1 cellular context compared by ENCODE assay signal in genomic region chr9:113564804-113565237, GRCh38.
TF ChIP-seq lines count a peak whose summit lies in the region.

No MANE protein-coding gene starts in this region.

TF ChIP-seq in GM12878, 131 proteins besides CTCF, POLR2A, EP300 and RAD21 (continued from another document):
- TF ChIP-seq, protein P1, sequence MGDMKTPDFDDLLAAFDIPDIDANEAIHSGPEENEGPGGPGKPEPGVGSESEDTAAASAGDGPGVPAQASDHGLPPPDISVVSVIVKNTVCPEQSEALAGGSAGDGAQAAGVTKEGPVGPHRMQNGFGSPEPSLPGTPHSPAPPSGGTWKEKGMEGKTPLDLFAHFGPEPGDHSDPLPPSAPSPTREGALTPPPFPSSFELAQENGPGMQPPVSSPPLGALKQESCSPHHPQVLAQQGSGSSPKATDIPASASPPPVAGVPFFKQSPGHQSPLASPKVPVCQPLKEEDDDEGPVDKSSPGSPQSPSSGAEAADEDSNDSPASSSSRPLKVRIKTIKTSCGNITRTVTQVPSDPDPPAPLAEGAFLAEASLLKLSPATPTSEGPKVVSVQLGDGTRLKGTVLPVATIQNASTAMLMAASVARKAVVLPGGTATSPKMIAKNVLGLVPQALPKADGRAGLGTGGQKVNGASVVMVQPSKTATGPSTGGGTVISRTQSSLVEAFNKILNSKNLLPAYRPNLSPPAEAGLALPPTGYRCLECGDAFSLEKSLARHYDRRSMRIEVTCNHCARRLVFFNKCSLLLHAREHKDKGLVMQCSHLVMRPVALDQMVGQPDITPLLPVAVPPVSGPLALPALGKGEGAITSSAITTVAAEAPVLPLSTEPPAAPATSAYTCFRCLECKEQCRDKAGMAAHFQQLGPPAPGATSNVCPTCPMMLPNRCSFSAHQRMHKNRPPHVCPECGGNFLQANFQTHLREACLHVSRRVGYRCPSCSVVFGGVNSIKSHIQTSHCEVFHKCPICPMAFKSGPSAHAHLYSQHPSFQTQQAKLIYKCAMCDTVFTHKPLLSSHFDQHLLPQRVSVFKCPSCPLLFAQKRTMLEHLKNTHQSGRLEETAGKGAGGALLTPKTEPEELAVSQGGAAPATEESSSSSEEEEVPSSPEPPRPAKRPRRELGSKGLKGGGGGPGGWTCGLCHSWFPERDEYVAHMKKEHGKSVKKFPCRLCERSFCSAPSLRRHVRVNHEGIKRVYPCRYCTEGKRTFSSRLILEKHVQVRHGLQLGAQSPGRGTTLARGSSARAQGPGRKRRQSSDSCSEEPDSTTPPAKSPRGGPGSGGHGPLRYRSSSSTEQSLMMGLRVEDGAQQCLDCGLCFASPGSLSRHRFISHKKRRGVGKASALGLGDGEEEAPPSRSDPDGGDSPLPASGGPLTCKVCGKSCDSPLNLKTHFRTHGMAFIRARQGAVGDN (IDR thresholded peaks at IDR 0.05), result no peak
- TF ChIP-seq, protein P2, sequence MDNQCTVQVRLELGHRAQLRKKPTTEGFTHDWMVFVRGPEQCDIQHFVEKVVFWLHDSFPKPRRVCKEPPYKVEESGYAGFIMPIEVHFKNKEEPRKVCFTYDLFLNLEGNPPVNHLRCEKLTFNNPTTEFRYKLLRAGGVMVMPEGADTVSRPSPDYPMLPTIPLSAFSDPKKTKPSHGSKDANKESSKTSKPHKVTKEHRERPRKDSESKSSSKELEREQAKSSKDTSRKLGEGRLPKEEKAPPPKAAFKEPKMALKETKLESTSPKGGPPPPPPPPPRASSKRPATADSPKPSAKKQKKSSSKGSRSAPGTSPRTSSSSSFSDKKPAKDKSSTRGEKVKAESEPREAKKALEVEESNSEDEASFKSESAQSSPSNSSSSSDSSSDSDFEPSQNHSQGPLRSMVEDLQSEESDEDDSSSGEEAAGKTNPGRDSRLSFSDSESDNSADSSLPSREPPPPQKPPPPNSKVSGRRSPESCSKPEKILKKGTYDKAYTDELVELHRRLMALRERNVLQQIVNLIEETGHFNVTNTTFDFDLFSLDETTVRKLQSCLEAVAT (IDR thresholded peaks at IDR 0.05), result no peak
- TF ChIP-seq TCF3 (IDR thresholded peaks at IDR 0.05; ENCODE audit: borderline replicate concordance, insufficient read depth, low read depth, low read length) (no peak), SIX5 (IDR thresholded peaks at IDR 0.05; ENCODE audit: low read depth, low read length, severe bottlenecking) (no peak), SKIL (IDR thresholded peaks at IDR 0.05; ENCODE audit: low read depth, poor library complexity, severe bottlenecking) (no peak), ZNF384 (IDR thresholded peaks at IDR 0.05; ENCODE audit: borderline replicate concordance, low read depth, low read length) (no peak), ASH2L (IDR thresholded peaks at IDR 0.05; ENCODE audit: borderline replicate concordance, low read depth) (no peak), SUPT20H (IDR thresholded peaks at IDR 0.05; ENCODE audit: borderline replicate concordance, control insufficient read depth, low read depth, low read length) (no peak), JUND (IDR thresholded peaks at IDR 0.05; ENCODE audit: low read depth, low read length) (no peak), MTA3 (IDR thresholded peaks at IDR 0.05; ENCODE audit: borderline replicate concordance, low read length) (no peak)
- TF ChIP-seq, protein P3, sequence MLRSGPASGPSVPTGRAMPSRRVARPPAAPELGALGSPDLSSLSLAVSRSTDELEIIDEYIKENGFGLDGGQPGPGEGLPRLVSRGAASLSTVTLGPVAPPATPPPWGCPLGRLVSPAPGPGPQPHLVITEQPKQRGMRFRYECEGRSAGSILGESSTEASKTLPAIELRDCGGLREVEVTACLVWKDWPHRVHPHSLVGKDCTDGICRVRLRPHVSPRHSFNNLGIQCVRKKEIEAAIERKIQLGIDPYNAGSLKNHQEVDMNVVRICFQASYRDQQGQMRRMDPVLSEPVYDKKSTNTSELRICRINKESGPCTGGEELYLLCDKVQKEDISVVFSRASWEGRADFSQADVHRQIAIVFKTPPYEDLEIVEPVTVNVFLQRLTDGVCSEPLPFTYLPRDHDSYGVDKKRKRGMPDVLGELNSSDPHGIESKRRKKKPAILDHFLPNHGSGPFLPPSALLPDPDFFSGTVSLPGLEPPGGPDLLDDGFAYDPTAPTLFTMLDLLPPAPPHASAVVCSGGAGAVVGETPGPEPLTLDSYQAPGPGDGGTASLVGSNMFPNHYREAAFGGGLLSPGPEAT (IDR thresholded peaks at IDR 0.05; ENCODE audit: low read depth), result no peak
